6 cellular contexts compared by ENCODE assay signal in genomic region chr6:30741789-30742315, GRCh38. TPM values are rescaled to one million over a fixed set of nuclear protein-coding genes. Genes with fewer than 3 reads are reported as not detected.
DNase-seq lines count a peak whose midpoint lies in the region; ATAC-seq and TF ChIP-seq lines count a peak whose summit lies in the region.

No MANE protein-coding gene starts in this region.

- H3K79me1 ChIP-seq in neuronal stem cell (ENCODE audit: low read depth, low read length): peaks cover 7% of the 10 kb centered on the region

- no peak overlapping the region for H4K91ac ChIP-seq in neuronal stem cell (ENCODE audit: low read depth, low read length, poor library complexity)

- no peak overlapping the region for H4K8ac ChIP-seq in neuronal stem cell (ENCODE audit: low read depth, low read length)

- H2AK5ac ChIP-seq in neuronal stem cell (ENCODE audit: low read depth, low read length): no peak overlapping the region

- TF ChIP-seq CTCF in HL-60 (IDR thresholded peaks at IDR 0.05; ENCODE audit: insufficient read depth, low read length) (no peak), breast epithelium (IDR thresholded peaks at IDR 0.05) (no peak)

- H3K4me2 ChIP-seq in neuronal stem cell (ENCODE audit: insufficient read depth, low read length, poor library complexity, severe bottlenecking): peak overlapping the region; percentile 72

- H3K14ac ChIP-seq in neuronal stem cell (ENCODE audit: low read length): peak overlapping the region; percentile 33

- H3K4ac ChIP-seq in neuronal stem cell (ENCODE audit: low read length): no peak overlapping the region

- peak overlapping the region; percentile 63 for H2BK15ac ChIP-seq in neuronal stem cell (ENCODE audit: low read length)

- peak overlapping the region; percentile 92 for H3K9ac ChIP-seq in neuronal stem cell (ENCODE audit: low read depth, low read length, poor library complexity)

- peak overlapping the region; percentile 99 for H3K23ac ChIP-seq in neuronal stem cell (ENCODE audit: low read depth, low read length, poor library complexity)

- intact Hi-C loops in breast epithelium (cut with DNase I; ENCODE audit: low total_unique reads): no loop called here

- WGBS in neuronal stem cell (ENCODE audit: extremely low coverage in 2 of 2, insufficient read length in 2 of 2, insufficient replicate concordance in 1 of 2), 2 donors: no CpG with 5 or more reads among the region's 13 CpGs

- H3K27me3 ChIP-seq in HL-60 (ENCODE audit: insufficient read depth, poor library complexity, severe bottlenecking) (peaks cover 5% of the 10 kb centered on the region), breast epithelium (no peaks in the 10 kb centered on the region), neuronal stem cell (ENCODE audit: control insufficient read depth in 3 of 3, insufficient read depth in 3 of 3, low read depth in 1 of 3, low read length in 3 of 3) (peaks cover 0 to 13% (median 2%) of the 10 kb centered on the region in 3 experiments)

- H3K4me1 ChIP-seq in breast epithelium: peaks cover 4 to 28% of the 10 kb centered on the region in 2 donors
- peaks cover 10 to 14% of the 10 kb centered on the region in 2 donors for H3K4me1 ChIP-seq in neuronal stem cell (ENCODE audit: control insufficient read depth in 2 of 2, insufficient read depth in 1 of 2, low read depth in 1 of 2, low read length in 2 of 2)

- peak overlapping the region; percentile 14 for H2BK5ac ChIP-seq in neuronal stem cell (ENCODE audit: low read length)

- peak overlapping the region; percentile 84 for H3K4me3 ChIP-seq in HL-60 (replicated peaks; ENCODE audit: insufficient read depth, low read length)
- peak overlapping the region; percentile 83 to 93 (median 86) for H3K4me3 ChIP-seq in breast epithelium
- H3K4me3 ChIP-seq in neuronal stem cell (ENCODE audit: low read length in 2 of 2): peak overlapping the region; percentile 90 to 99

- peak overlapping the region; percentile 43 for H2BK120ac ChIP-seq in neuronal stem cell (ENCODE audit: low read depth, low read length)

- H2AFZ ChIP-seq in neuronal stem cell (ENCODE audit: low read length): peak overlapping the region; percentile 83

- TF ChIP-seq POLR2A in breast epithelium (IDR thresholded peaks at IDR 0.05): no peak
- no peak for TF ChIP-seq POLR2A in GM18505 (IDR thresholded peaks at IDR 0.05; ENCODE audit: borderline replicate concordance, extremely low read depth, insufficient read depth, insufficient read length)

- H3K36me3 ChIP-seq in breast epithelium: no peaks in the 10 kb centered on the region
- H3K36me3 ChIP-seq in neuronal stem cell (replicated peaks in 1 of 2; ENCODE audit: control insufficient read depth in 2 of 2, insufficient read depth in 2 of 2, low read length in 2 of 2): peaks cover 28 to 49% of the 10 kb centered on the region in 2 donors

- peak overlapping the region; percentile 82 for H3K18ac ChIP-seq in neuronal stem cell (ENCODE audit: low read length)

- H3K9me3 ChIP-seq in breast epithelium (no peaks in the 10 kb centered on the region), neuronal stem cell (replicated peaks in 1 of 2; ENCODE audit: control insufficient read depth in 2 of 2, insufficient read depth in 1 of 2, low read depth in 1 of 2, low read length in 2 of 2) (no peaks in the 10 kb centered on the region)

- H3K27ac ChIP-seq in HL-60 (replicated peaks) (peak overlapping the region; percentile 67), breast epithelium (peak overlapping the region; percentile 97 to 99), neuronal stem cell (replicated peaks; ENCODE audit: low read length) (peak overlapping the region; percentile 41)

- ATAC-seq in GM18505 (IDR thresholded peaks at IDR 0.05; ENCODE audit: unreplicated experiment): no peak
- ATAC-seq in GM21367 (IDR thresholded peaks at IDR 0.05; ENCODE audit: unreplicated experiment): no peak

- no peak overlapping the region for H2BK12ac ChIP-seq in neuronal stem cell (ENCODE audit: low read length)

- DNase-seq in HL-60 (ENCODE audit: low read depth in 1 of 2, low spot score in 1 of 2) (no peak), breast epithelium (ENCODE audit: low spot score in 2 of 2) (no peak), neuronal stem cell (ENCODE audit: low spot score) (no peak), NCI-H446 treated with DMSO at 0.1 percent for 48 hours (lab: John Stamatoyannopoulos, UW) (no peak)

RNA-seq across cellular contexts. Expression of gene FLOT1, which starts 0.6 kb away (rescaled TPM):
- total RNA-seq in breast epithelium: 100 to 1,000 TPM in 2 of 3 donors, 10 to 100 TPM in 1; 80.5 to 171 (median 142) TPM
- polyA plus RNA-seq in neuronal stem cell (2013, experiment 1 of 2): 107 TPM
- 102 TPM for polyA plus RNA-seq in neuronal stem cell (2013, experiment 2 of 2)

RNA-seq across cellular contexts. Expression of gene IER3, which starts 2.5 kb away (rescaled TPM):
- total RNA-seq in breast epithelium: 10 to 100 TPM in 2 of 3 donors, 1 to 10 TPM in 1; 7.7 to 64.1 (median 20.0) TPM
- polyA plus RNA-seq in neuronal stem cell (2013, experiment 1 of 2): 11.0 TPM
- polyA plus RNA-seq in neuronal stem cell (2013, experiment 2 of 2): 10.9 TPM

RNA-seq across cellular contexts. Expression of gene TUBB, which starts 21.7 kb away (rescaled TPM):
- 100 to 1,000 TPM; 189 to 269 (median 212) TPM for total RNA-seq in breast epithelium
- polyA plus RNA-seq in neuronal stem cell (2013, experiment 1 of 2): 2,147 TPM
- polyA plus RNA-seq in neuronal stem cell (2013, experiment 2 of 2): 2,146 TPM

RNA-seq across cellular contexts. Expression of gene MDC1, which starts 24.8 kb away (rescaled TPM):
- 10 to 100 TPM in 2 of 3 donors, 1 to 10 TPM in 1; 8.5 to 14.9 (median 13.4) TPM for total RNA-seq in breast epithelium
- 50.3 TPM for polyA plus RNA-seq in neuronal stem cell (2013, experiment 1 of 2)
- polyA plus RNA-seq in neuronal stem cell (2013, experiment 2 of 2): 51.5 TPM

RNA-seq across cellular contexts. Expression of gene NRM, which starts 51.1 kb away (rescaled TPM):
- 1 to 10 TPM; 1.8 to 4.0 (median 2.3) TPM for total RNA-seq in breast epithelium
- polyA plus RNA-seq in neuronal stem cell (2013, experiment 1 of 2): 98.1 TPM
- 96.2 TPM for polyA plus RNA-seq in neuronal stem cell (2013, experiment 2 of 2)

Comparison
In these comparisons a context has a peak if more than half of its experiments do, and no peak if none do; other contexts are left out.
1. H3K27ac ChIP-seq: peak in every context shown above with its lines; median percentile 98 in breast epithelium; 67 in HL-60; 41 in neuronal stem cell.